16 cellular contexts compared by ENCODE assay signal in genomic region chr3:163779396-163780344, GRCh38.
DNase-seq lines count a peak whose midpoint lies in the region; ATAC-seq and TF ChIP-seq lines count a peak whose summit lies in the region.
"Had no signal": no experiment of that assay in that cellular context is flagged by ENCODE, and none has a peak within 500 bp of the region (broad histone marks: within the 10 kb centered on the region; RNA-seq: fewer than 3 reads in every experiment).

No MANE protein-coding gene starts in this region.

- in situ Hi-C loops in transverse colon (cut with MboI; ENCODE audit: low pct_ligation_motif_present in 1 of 4, low pct_unique_long_range_greater_than_20kb in 1 of 4, low sequenced_read_pairs in 3 of 4), result no loop called here

- H3K4me2 ChIP-seq in hepatocyte, result peak overlapping the region; percentile 14

- TF ChIP-seq POLR2A in transverse colon (IDR thresholded peaks at IDR 0.05) (no peak), breast epithelium (IDR thresholded peaks at IDR 0.05) (no peak)

- DNase-seq in GM12865 (ENCODE audit: low read depth), result peak; percentile 2
- DNase-seq in NCI-H774 (lab: John Stamatoyannopoulos, UW), result peak; percentile 26
- DNase-seq in hepatocyte (ENCODE audit: low spot score), result peak; percentile 26
- no peak for DNase-seq in transverse colon
- no peak for DNase-seq in breast epithelium (ENCODE audit: low spot score in 2 of 2)
- DNase-seq: ACHN; activated CD4-positive, alpha-beta T cell treated with anti-CD3 and anti-CD28 coated beads for 36 hours; DMS79; left ventricle myocardium superior; NCI-H2029; sigmoid colon had no signal

- no peaks in the 10 kb centered on the region for H3K79me2 ChIP-seq in hepatocyte

- no peaks in the 10 kb centered on the region for H3K9me2 ChIP-seq in hepatocyte (replicated peaks; ENCODE audit: insufficient read depth)

- H3K27ac ChIP-seq in 22Rv1, result no peak overlapping the region
- H3K27ac ChIP-seq in hepatocyte, result no peak overlapping the region
- no peak overlapping the region for H3K27ac ChIP-seq in transverse colon
- H3K27ac ChIP-seq in breast epithelium, result no peak overlapping the region
- H3K27ac ChIP-seq: gastroesophageal sphincter, RWPE1, sigmoid colon had no signal

- H2AFZ ChIP-seq in hepatocyte, result no peak overlapping the region

- 46% methylated on average over 13 of the region's 13 CpGs for WGBS in hepatocyte (ENCODE audit: low lambda C conversion rate, missing lambda C conversion rate)
- WGBS in transverse colon (ENCODE audit: low coverage in 1 of 2), 2 donors, result 57 to 63% methylated on average over 10 to 13 of the region's 13 CpGs

- intact Hi-C loops in transverse colon (cut with DNase I; ENCODE audit: low total_unique reads), result no loop called here
- intact Hi-C loops in breast epithelium (cut with DNase I; ENCODE audit: low total_unique reads), result loop anchor here (5.0 kb wide), 1 partner anchor 767 kb away; no protein-coding TSS in a partner anchor

- H3K9me3 ChIP-seq in hepatocyte (ENCODE audit: low read depth) (no peaks in the 10 kb centered on the region), transverse colon (peaks cover 0 to 3% of the 10 kb centered on the region in 2 donors), breast epithelium (no peaks in the 10 kb centered on the region)
- H3K9me3 ChIP-seq: gastroesophageal sphincter, sigmoid colon had no signal

- H4K20me1 ChIP-seq in hepatocyte (ENCODE audit: insufficient read depth, poor library complexity, severe bottlenecking), result no peaks in the 10 kb centered on the region

- no peak overlapping the region for H3K4me3 ChIP-seq in GM12865 (ENCODE audit: low read depth, low read length)
- no peak overlapping the region for H3K4me3 ChIP-seq in hepatocyte
- no peak overlapping the region for H3K4me3 ChIP-seq in transverse colon
- H3K4me3 ChIP-seq in breast epithelium, result no peak overlapping the region
- H3K4me3 ChIP-seq: gastroesophageal sphincter, sigmoid colon had no signal

- ATAC-seq in HG02798 (IDR thresholded peaks at IDR 0.05; ENCODE audit: poor library complexity, unreplicated experiment) (no peak), GM18909 (IDR thresholded peaks at IDR 0.05; ENCODE audit: poor library complexity, unreplicated experiment) (no peak)
- ATAC-seq: activated CD4-positive, alpha-beta T cell treated with anti-CD3 and anti-CD28 coated beads for 36 hours; gastroesophageal sphincter; left ventricle myocardium superior had no signal

- no peak for TF ChIP-seq EP300 in transverse colon (IDR thresholded peaks at IDR 0.05; ENCODE audit: low read depth)

- no peaks in the 10 kb centered on the region for H3K27me3 ChIP-seq in hepatocyte
- no peaks in the 10 kb centered on the region for H3K27me3 ChIP-seq in transverse colon
- no peaks in the 10 kb centered on the region for H3K27me3 ChIP-seq in breast epithelium
- H3K27me3 ChIP-seq: gastroesophageal sphincter, sigmoid colon had no signal

- TF ChIP-seq CTCF in 22Rv1 (IDR thresholded peaks at IDR 0.05), result peak; percentile 39
- peak; percentile 21 for TF ChIP-seq CTCF in GM12865 (IDR thresholded peaks at IDR 0.05; ENCODE audit: insufficient read depth, low read depth, low read length, missing control alignments)
- peak; percentile 29 for TF ChIP-seq CTCF in hepatocyte (IDR thresholded peaks at IDR 0.05; ENCODE audit: poor library complexity)
- no peak for TF ChIP-seq CTCF in transverse colon (IDR thresholded peaks at IDR 0.05)
- no peak for TF ChIP-seq CTCF in breast epithelium (IDR thresholded peaks at IDR 0.05)

- H3K4me1 ChIP-seq in hepatocyte (ENCODE audit: insufficient read depth), result no peaks in the 10 kb centered on the region
- H3K4me1 ChIP-seq in transverse colon, result no peaks in the 10 kb centered on the region
- H3K4me1 ChIP-seq in breast epithelium, result no peaks in the 10 kb centered on the region
- H3K4me1 ChIP-seq: gastroesophageal sphincter, sigmoid colon had no signal

- no peaks in the 10 kb centered on the region for H3K36me3 ChIP-seq in hepatocyte (replicated peaks; ENCODE audit: insufficient read depth, low read depth)
- no peaks in the 10 kb centered on the region for H3K36me3 ChIP-seq in transverse colon
- H3K36me3 ChIP-seq in breast epithelium, result no peaks in the 10 kb centered on the region
- H3K36me3 ChIP-seq: gastroesophageal sphincter, sigmoid colon had no signal

Comparison
In these comparisons a context has a peak if more than half of its experiments do, and no peak if none do; other contexts are left out.
1. CTCF ChIP-seq: peak in 22Rv1 (single experiment), GM12865 (single experiment) and hepatocyte (single experiment); none in transverse colon (0 of 5) and breast epithelium (0 of 3).
2. DNase-seq: peak in GM12865 (single experiment), NCI-H774 (single experiment) and hepatocyte (single experiment); none in transverse colon (single experiment) and breast epithelium (0 of 2).